ENCODE assay signal across 27 cellular contexts in the genomic region with DNA sequence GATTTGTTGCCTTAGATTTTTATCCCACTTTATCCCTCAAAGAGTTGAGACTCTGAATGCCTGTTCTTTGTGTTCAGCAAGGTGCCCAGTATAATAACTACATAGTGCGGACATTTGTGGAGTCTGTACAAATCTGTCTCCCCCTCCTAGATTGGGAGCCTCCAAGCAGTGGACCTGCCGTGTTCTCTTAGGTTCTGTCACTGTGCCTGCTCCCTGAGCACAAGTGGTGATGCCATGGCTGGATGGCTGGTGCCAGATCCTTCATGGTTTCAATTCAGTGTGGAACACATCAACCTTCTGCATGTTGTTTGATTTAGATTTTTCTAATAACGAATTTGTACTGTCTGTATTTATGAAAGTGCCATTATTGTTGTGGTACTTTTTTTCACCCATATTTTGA.
"Had no signal": no experiment of that assay in that cellular context is flagged by ENCODE, and none has a peak within 500 bp of the region (broad histone marks: within the 10 kb centered on the region; RNA-seq: fewer than 3 reads in every experiment).

No MANE protein-coding gene starts in this region.

- H3K27me3 Mint-ChIP-seq: stimulated activated memory B cell treated with anti-CD40 and anti-IgM and Interleukin-4, amounts not matched to agents 10 μg/mL and 1 μg/mL and 100 μg/mL, for 72 hours had no signal

- H2AFZ ChIP-seq: parathyroid adenoma had no signal

- DNase-seq: activated CD4-positive, alpha-beta memory T cell treated with anti-CD3 and anti-CD28 coated beads, Interleukin-2, amount 10 ng/mL, durations not matched to agents 7 days and 5 days; activated CD4-positive, alpha-beta T cell treated with anti-CD3 and anti-CD28 coated beads, Interleukin-2, amount 10 ng/mL, durations not matched to agents 24 days and 14 days; activated effector memory CD4-positive, alpha-beta T cell treated with Interleukin-2 at 50 U/mL for 16 hours; activated naive CD4-positive, alpha-beta T cell treated with anti-CD3 and anti-CD28 coated beads for 36 hours; activated naive CD8-positive, alpha-beta T cell treated with anti-CD3 and anti-CD28 coated beads, Interleukin-2, amount 10 ng/mL, durations not matched to agents 7 days and 5 days; activated T-cell treated with anti-CD3 and anti-CD28 coated beads, Interleukin-2, amount 50 U/mL, for 72 hours; amniotic stem cell; dorsolateral prefrontal cortex; effector memory CD8-positive, alpha-beta T cell; esophagus squamous epithelium; immature natural killer cell; left ventricle myocardium inferior; mammary epithelial cell; nucleus accumbens; stimulated activated CD4-positive, alpha-beta T cell treated with anti-CD3 and anti-CD28 coated beads, Interleukin-15, amount 100 ng/mL, for 24 hours; stomach; T-helper 2 cell had no signal

- H3K9me3 ChIP-seq: breast epithelium, esophagus squamous epithelium, left ventricle myocardium inferior, stomach, suprapubic skin, tibial nerve had no signal

- H3K27ac ChIP-seq: breast epithelium, dorsolateral prefrontal cortex, esophagus squamous epithelium, left ventricle myocardium inferior, parathyroid adenoma, stomach, suprapubic skin, tibial nerve had no signal

- H3K4me1 Mint-ChIP-seq: activated CD4-positive, alpha-beta memory T cell treated with anti-CD3 and anti-CD28 coated beads, Interleukin-2, amount 10 ng/mL, durations not matched to agents 7 days and 5 days; activated naive CD8-positive, alpha-beta T cell treated with anti-CD3 and anti-CD28 coated beads, Interleukin-2, amount 10 ng/mL, durations not matched to agents 7 days and 5 days; central memory CD8-positive, alpha-beta T cell; immature natural killer cell had no signal

- H3K4me3 Mint-ChIP-seq: activated CD4-positive, alpha-beta memory T cell treated with anti-CD3 and anti-CD28 coated beads, Interleukin-2, amount 10 ng/mL, durations not matched to agents 7 days and 5 days; activated CD4-positive, alpha-beta T cell treated with anti-CD3 and anti-CD28 coated beads, Interleukin-2, amount 10 ng/mL, durations not matched to agents 24 days and 14 days; activated naive CD4-positive, alpha-beta T cell treated with anti-CD3 and anti-CD28 coated beads for 36 hours; activated naive CD8-positive, alpha-beta T cell treated with anti-CD3 and anti-CD28 coated beads, Interleukin-2, amount 10 ng/mL, durations not matched to agents 7 days and 5 days; activated T-cell treated with anti-CD3 and anti-CD28 coated beads, Interleukin-2, amount 50 U/mL, for 72 hours; central memory CD8-positive, alpha-beta T cell; effector memory CD8-positive, alpha-beta T cell; immature natural killer cell; mesothelial cell of epicardium; natural killer cell treated with Interleukin-12 subunit alpha and Interleukin-12 subunit beta and Interleukin-15 and Interleukin-18, amount 100 ng/mL, for 72 hours; stimulated activated memory B cell treated with anti-CD40 and anti-IgM and Interleukin-4, amounts not matched to agents 10 μg/mL and 1 μg/mL and 100 μg/mL, for 72 hours had no signal

- H3K27me3 ChIP-seq: breast epithelium, dorsolateral prefrontal cortex, esophagus squamous epithelium, stomach, suprapubic skin, tibial nerve had no signal

- H3K9ac ChIP-seq: parathyroid adenoma had no signal

- H3K9me3 Mint-ChIP-seq: activated CD4-positive, alpha-beta memory T cell treated with anti-CD3 and anti-CD28 coated beads, Interleukin-2, amount 10 ng/mL, durations not matched to agents 7 days and 5 days; activated CD4-positive, alpha-beta T cell treated with anti-CD3 and anti-CD28 coated beads, Interleukin-2, amount 10 ng/mL, durations not matched to agents 24 days and 14 days; activated naive CD4-positive, alpha-beta T cell treated with anti-CD3 and anti-CD28 coated beads for 36 hours; activated naive CD8-positive, alpha-beta T cell treated with anti-CD3 and anti-CD28 coated beads, Interleukin-2, amount 10 ng/mL, durations not matched to agents 7 days and 5 days; activated T-cell treated with anti-CD3 and anti-CD28 coated beads, Interleukin-2, amount 50 U/mL, for 72 hours; central memory CD8-positive, alpha-beta T cell; effector memory CD8-positive, alpha-beta T cell; immature natural killer cell; mesothelial cell of epicardium; natural killer cell treated with Interleukin-12 subunit alpha and Interleukin-12 subunit beta and Interleukin-15 and Interleukin-18, amount 100 ng/mL, for 72 hours; stimulated activated memory B cell treated with anti-CD40 and anti-IgM and Interleukin-4, amounts not matched to agents 10 μg/mL and 1 μg/mL and 100 μg/mL, for 72 hours had no signal

- H3K4me3 ChIP-seq: breast epithelium, dorsolateral prefrontal cortex, esophagus squamous epithelium, left ventricle myocardium inferior, stomach, suprapubic skin, tibial nerve had no signal

- H3K36me3 ChIP-seq: breast epithelium, esophagus squamous epithelium, left ventricle myocardium inferior, stomach, suprapubic skin, tibial nerve had no signal

- ATAC-seq: activated CD4-positive, CD25-positive, alpha-beta regulatory T cell treated with anti-CD3 and anti-CD28 coated beads, Interleukin-2, amount 50 U/mL, for 24 hours; activated T-cell treated with anti-CD3 and anti-CD28 coated beads, Interleukin-2, amount 50 U/mL, for 72 hours; effector memory CD8-positive, alpha-beta T cell; natural killer cell treated with Interleukin-12 subunit alpha and Interleukin-12 subunit beta and Interleukin-15 and Interleukin-18, amount 100 ng/mL, for 72 hours; sciatic nerve; stimulated activated memory B cell treated with anti-CD40 and anti-IgM and Interleukin-4, amounts not matched to agents 10 μg/mL and 1 μg/mL and 100 μg/mL, for 72 hours had no signal

- H3K27ac Mint-ChIP-seq: activated CD4-positive, alpha-beta memory T cell treated with anti-CD3 and anti-CD28 coated beads, Interleukin-2, amount 10 ng/mL, durations not matched to agents 7 days and 5 days; activated CD4-positive, alpha-beta T cell treated with anti-CD3 and anti-CD28 coated beads, Interleukin-2, amount 10 ng/mL, durations not matched to agents 24 days and 14 days; activated naive CD4-positive, alpha-beta T cell treated with anti-CD3 and anti-CD28 coated beads for 36 hours; activated naive CD8-positive, alpha-beta T cell treated with anti-CD3 and anti-CD28 coated beads, Interleukin-2, amount 10 ng/mL, durations not matched to agents 7 days and 5 days; activated T-cell treated with anti-CD3 and anti-CD28 coated beads, Interleukin-2, amount 50 U/mL, for 72 hours; effector memory CD8-positive, alpha-beta T cell; immature natural killer cell; mesothelial cell of epicardium; natural killer cell treated with Interleukin-12 subunit alpha and Interleukin-12 subunit beta and Interleukin-15 and Interleukin-18, amount 100 ng/mL, for 72 hours; stimulated activated memory B cell treated with anti-CD40 and anti-IgM and Interleukin-4, amounts not matched to agents 10 μg/mL and 1 μg/mL and 100 μg/mL, for 72 hours had no signal

- H3K4me1 ChIP-seq: breast epithelium, stomach, suprapubic skin, tibial nerve had no signal

- H3K36me3 Mint-ChIP-seq: activated naive CD8-positive, alpha-beta T cell treated with anti-CD3 and anti-CD28 coated beads, Interleukin-2, amount 10 ng/mL, durations not matched to agents 7 days and 5 days; immature natural killer cell; mesothelial cell of epicardium; natural killer cell treated with Interleukin-12 subunit alpha and Interleukin-12 subunit beta and Interleukin-15 and Interleukin-18, amount 100 ng/mL, for 72 hours; stimulated activated memory B cell treated with anti-CD40 and anti-IgM and Interleukin-4, amounts not matched to agents 10 μg/mL and 1 μg/mL and 100 μg/mL, for 72 hours had no signal
